In the genomic region with DNA sequence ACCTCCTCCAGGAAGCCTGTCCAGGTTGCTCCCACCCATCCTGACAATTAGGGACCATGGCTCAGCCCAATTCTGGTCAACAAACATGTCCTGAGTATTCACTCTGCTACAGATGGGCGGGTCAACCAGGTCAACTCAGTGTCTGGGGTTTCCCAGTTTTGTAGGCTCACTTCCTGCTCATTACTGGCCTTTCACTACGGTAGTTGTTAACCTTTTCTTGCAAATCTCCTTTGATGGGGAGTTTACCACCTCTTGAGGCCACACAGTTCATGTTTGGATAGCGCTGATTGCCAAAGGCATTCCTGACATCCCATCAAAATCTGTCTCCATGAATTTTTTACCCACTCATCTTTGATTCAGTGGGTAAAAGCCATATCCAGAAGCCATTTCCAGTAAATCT, we compare ENCODE assay signal across 14 cellular contexts. TPM values are rescaled to one million over a fixed set of nuclear protein-coding genes. Genes with fewer than 3 reads are reported as not detected.
DNase-seq lines count a peak whose midpoint lies in the region; ATAC-seq and TF ChIP-seq lines count a peak whose summit lies in the region.
"Had no signal": no experiment of that assay in that cellular context is flagged by ENCODE, and none has a peak within 500 bp of the region (broad histone marks: within the 10 kb centered on the region; RNA-seq: fewer than 3 reads in every experiment).

No MANE protein-coding gene starts in this region.

- intact Hi-C loops in esophagus muscularis mucosa (cut with DNase I) = no loop called here
- intact Hi-C loops in spleen (cut with DNase I; ENCODE audit: low total_unique reads) = loop anchor here (10.0 kb wide), 1 partner anchor 52 kb away; no protein-coding TSS in a partner anchor

- peak overlapping the region in 3 of 4 donors; percentile 75 to 84 (median 82) for H3K27ac ChIP-seq in esophagus muscularis mucosa (replicated peaks in 1 of 4)
- no peak overlapping the region for H3K27ac ChIP-seq in spleen

- TF ChIP-seq POLR2A in esophagus muscularis mucosa (IDR thresholded peaks at IDR 0.05; ENCODE audit: low read depth) = no peak
- no peak for TF ChIP-seq POLR2A in spleen (IDR thresholded peaks at IDR 0.05)

- no peak for TF ChIP-seq EP300 in esophagus muscularis mucosa (IDR thresholded peaks at IDR 0.05)

- H3K4me3 ChIP-seq in esophagus muscularis mucosa (no peak overlapping the region), spleen (no peak overlapping the region)

- TF ChIP-seq CTCF in GM20000 (IDR thresholded peaks at IDR 0.05; ENCODE audit: extremely low read depth, missing control alignments) (no peak), esophagus muscularis mucosa (IDR thresholded peaks at IDR 0.05) (no peak), spleen (IDR thresholded peaks at IDR 0.05 in 8 of 11, conservative IDR thresholded peaks at IDR 0.05 in 3 of 11) (no peak)

- H3K4me1 ChIP-seq in esophagus muscularis mucosa (peaks cover 27 to 54% (median 51%) of the 10 kb centered on the region in 4 donors), spleen (peaks cover 25 to 70% (median 55%) of the 10 kb centered on the region in 6 donors)

- H3K27me3 ChIP-seq in esophagus muscularis mucosa = no peaks in the 10 kb centered on the region
- H3K27me3 ChIP-seq in spleen (replicated peaks in 1 of 7) = peaks cover 0 to 32% (median 0%) of the 10 kb centered on the region in 7 donors

- ATAC-seq in GM18498 (IDR thresholded peaks at IDR 0.05; ENCODE audit: unreplicated experiment) = peak; percentile 67
- ATAC-seq in HG03066 (IDR thresholded peaks at IDR 0.05; ENCODE audit: low read depth, unreplicated experiment) = peak; percentile 74
- no peak for ATAC-seq in GM21528 (IDR thresholded peaks at IDR 0.05; ENCODE audit: low FRiP score, unreplicated experiment)
- ATAC-seq: CD8-positive, alpha-beta T cell; T-helper 17 cell had no signal

- peak; percentile 86 for DNase-seq in GM20000 (ENCODE audit: low spot score)
- DNase-seq in esophagus muscularis mucosa (ENCODE audit: extremely low spot score) = no peak
- no peak for DNase-seq in NCI-H2227 (lab: John Stamatoyannopoulos, UW; ENCODE audit: unreplicated experiment)
- no peak for DNase-seq in spleen
- no peak for DNase-seq in NCI-H1105 treated with DMSO at 0.1 percent for 48 hours (lab: John Stamatoyannopoulos, UW)
- DNase-seq: CD8-positive, alpha-beta T cell; kidney; NCI-H2081 treated with DMSO at 0.1 percent for 48 hours; T-helper 17 cell had no signal

- H3K36me3 ChIP-seq in esophagus muscularis mucosa = peaks cover 0 to 26% (median 20%) of the 10 kb centered on the region in 4 donors
- H3K36me3 ChIP-seq in spleen = peaks cover 0 to 13% (median 0%) of the 10 kb centered on the region in 6 donors

- H3K9me3 ChIP-seq in esophagus muscularis mucosa (no peaks in the 10 kb centered on the region), spleen (no peaks in the 10 kb centered on the region)

- WGBS in esophagus muscularis mucosa = 76% methylated on average over 3 of the region's 3 CpGs
- 52 to 78% (median 71%) methylated on average over 3 of the region's 3 CpGs for WGBS in spleen, 5 donors

RNA-seq across cellular contexts. Expression of gene TMEM8B, which starts 13.8 kb away (rescaled TPM):
- total RNA-seq in esophagus muscularis mucosa = 10 to 100 TPM in 3 of 4 donors, 1 to 10 TPM in 1; 10.0 to 27.0 (median 20.3) TPM
- 1 to 10 TPM; 2.9 to 9.8 (median 5.9) TPM for total RNA-seq in spleen
- polyA plus RNA-seq in spleen = 1 to 10 TPM; 3.2 to 8.8 (median 7.2) TPM

RNA-seq across cellular contexts. Expression of gene FAM221B, which starts 14.3 kb away (rescaled TPM):
- total RNA-seq in esophagus muscularis mucosa (not detected), spleen (not detected)
- polyA plus RNA-seq in spleen = not detected
- total RNA-seq: activated CD8-positive, alpha-beta memory T cell treated with anti-CD3 and anti-CD28 coated beads for 36 hours; CD8-positive, alpha-beta T cell; kidney; natural killer cell treated with Interleukin-12 subunit alpha and Interleukin-12 subunit beta and Interleukin-15 and Interleukin-18, amount 100 ng/mL, for 72 hours; T-helper 17 cell had no signal

RNA-seq across cellular contexts. Expression of gene OR13J1, which starts 27.4 kb away (rescaled TPM):
- total RNA-seq in esophagus muscularis mucosa (not detected), spleen (not detected)
- polyA plus RNA-seq in spleen = not detected
- total RNA-seq: activated CD8-positive, alpha-beta memory T cell treated with anti-CD3 and anti-CD28 coated beads for 36 hours; CD8-positive, alpha-beta T cell; kidney; natural killer cell treated with Interleukin-12 subunit alpha and Interleukin-12 subunit beta and Interleukin-15 and Interleukin-18, amount 100 ng/mL, for 72 hours; T-helper 17 cell had no signal

RNA-seq across cellular contexts. Expression of gene HINT2, which starts 28.0 kb away (rescaled TPM):
- total RNA-seq in esophagus muscularis mucosa = 10 to 100 TPM; 23.4 to 32.4 (median 27.5) TPM
- 10 to 100 TPM; 20.1 to 32.4 (median 23.0) TPM for total RNA-seq in spleen
- polyA plus RNA-seq in spleen = 10 to 100 TPM; 60.0 to 73.6 (median 69.6) TPM

RNA-seq across cellular contexts. Expression of gene SPAG8, which starts 30.7 kb away (rescaled TPM):
- total RNA-seq in esophagus muscularis mucosa (1 to 10 TPM in 1 of 4 donors, under 1 TPM in 3; 0.65 to 2.0 (median 0.83) TPM), spleen (1 to 10 TPM; 1.1 to 4.5 (median 2.3) TPM)
- 1 to 10 TPM; 1.7 to 2.5 (median 1.7) TPM for polyA plus RNA-seq in spleen

Comparison
In these comparisons a context has a peak if more than half of its experiments do, and no peak if none do; other contexts are left out.
1. H3K27ac ChIP-seq: peak in esophagus muscularis mucosa (3 of 4); none in spleen (0 of 8).